ENCODE assay signal across 1 cellular context in the genomic region with DNA sequence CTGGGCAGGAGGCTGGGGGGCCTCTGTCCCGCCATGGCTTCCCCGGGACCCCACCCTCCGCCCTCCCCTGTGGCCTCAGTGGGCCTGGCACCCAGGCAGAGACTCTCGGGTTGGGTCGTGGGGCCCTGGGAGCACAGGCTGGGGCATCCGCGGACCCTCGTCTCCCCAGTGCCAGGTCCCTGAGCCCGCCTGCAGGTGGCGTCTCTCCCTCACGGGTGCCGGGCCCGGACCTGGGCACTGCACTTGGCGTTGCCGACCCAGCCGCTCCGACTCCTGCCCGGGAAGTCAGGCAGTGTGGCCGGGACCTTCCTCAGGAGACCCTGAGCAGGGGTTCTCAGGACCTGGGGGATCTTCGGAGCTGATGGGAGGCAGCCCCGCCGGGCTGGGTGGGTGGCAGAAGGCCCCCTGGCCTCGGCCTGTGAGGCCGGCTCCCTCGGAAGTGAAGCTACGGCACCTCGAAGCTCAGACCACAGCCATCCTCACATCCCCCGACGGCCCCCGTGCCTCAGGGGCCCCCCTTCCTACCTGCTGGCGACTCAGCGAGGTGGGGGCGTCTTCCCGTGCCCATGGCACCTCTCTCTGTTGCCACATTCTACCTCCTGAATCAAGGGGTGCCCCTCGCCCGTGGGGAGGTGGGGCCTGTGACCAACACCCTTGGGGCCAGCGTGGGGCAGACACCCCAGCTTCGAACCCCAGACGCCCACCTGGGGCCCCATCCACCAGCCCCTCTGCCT.
A peak's percentile ranks its signal among the peaks of the same experiment; 100 is the strongest.
TF ChIP-seq lines count a peak whose summit lies in the region.

No MANE protein-coding gene starts in this region.

TF ChIP-seq in GM12878, 131 proteins besides CTCF, POLR2A, EP300 and RAD21 (continues in another document):
- TF ChIP-seq LARP7 (IDR thresholded peaks at IDR 0.05) (0 out of 2 replicates have a peak, but pooled peaks have one; percentile 47), NFIC (IDR thresholded peaks at IDR 0.05; ENCODE audit: low read depth, low read length) (no peak), STAT1 (conservative IDR thresholded peaks at IDR 0.05) (no peak), JUNB (IDR thresholded peaks at IDR 0.05) (no peak), SRF (IDR thresholded peaks at IDR 0.05; ENCODE audit: low read depth in 2 of 2, low read length in 2 of 2) (no peak), SIN3A (IDR thresholded peaks at IDR 0.05; ENCODE audit: low read depth, low read length) (no peak), MTA3 (IDR thresholded peaks at IDR 0.05; ENCODE audit: borderline replicate concordance, low read length) (no peak), SIX5 (IDR thresholded peaks at IDR 0.05; ENCODE audit: low read depth, low read length, severe bottlenecking) (no peak), IKZF2 (IDR thresholded peaks at IDR 0.05) (no peak), GABPA (IDR thresholded peaks at IDR 0.05; ENCODE audit: low read depth) (no peak), SUZ12 (IDR thresholded peaks at IDR 0.05; ENCODE audit: unreplicated experiment) (no peak), RELB (IDR thresholded peaks at IDR 0.05; ENCODE audit: low read depth) (no peak), ATF2 (IDR thresholded peaks at IDR 0.05; ENCODE audit: low read length) (no peak), MTA2 (IDR thresholded peaks at IDR 0.05; ENCODE audit: low read depth) (no peak), ZNF217 (IDR thresholded peaks at IDR 0.05) (no peak), IRF3 (IDR thresholded peaks at IDR 0.05) (0 out of 2 replicates have a peak, but pooled peaks have one; percentile 24), EGR1 (IDR thresholded peaks at IDR 0.05; ENCODE audit: borderline replicate concordance in 1 of 2, low read depth in 2 of 2, low read length in 2 of 2) (0 out of 3 replicates have a peak, but pooled peaks of 1 of the 2 experiments have one; percentile 24), STAT3 (IDR thresholded peaks at IDR 0.05; ENCODE audit: low read depth, low read length) (no peak), NR2F1 (conservative IDR thresholded peaks at IDR 0.05) (peak; percentile 30; the same call in 1 of the 2 replicates), SMAD5 (IDR thresholded peaks at IDR 0.05; ENCODE audit: low read depth) (no peak), JUND (IDR thresholded peaks at IDR 0.05; ENCODE audit: low read depth, low read length) (no peak), SMC3 (IDR thresholded peaks at IDR 0.05; ENCODE audit: borderline replicate concordance, low read length) (peak; percentile 98), SPI1 (IDR thresholded peaks at IDR 0.05; ENCODE audit: borderline replicate concordance, insufficient read depth, low read depth, low read length) (no peak)
- TF ChIP-seq, protein P1, sequence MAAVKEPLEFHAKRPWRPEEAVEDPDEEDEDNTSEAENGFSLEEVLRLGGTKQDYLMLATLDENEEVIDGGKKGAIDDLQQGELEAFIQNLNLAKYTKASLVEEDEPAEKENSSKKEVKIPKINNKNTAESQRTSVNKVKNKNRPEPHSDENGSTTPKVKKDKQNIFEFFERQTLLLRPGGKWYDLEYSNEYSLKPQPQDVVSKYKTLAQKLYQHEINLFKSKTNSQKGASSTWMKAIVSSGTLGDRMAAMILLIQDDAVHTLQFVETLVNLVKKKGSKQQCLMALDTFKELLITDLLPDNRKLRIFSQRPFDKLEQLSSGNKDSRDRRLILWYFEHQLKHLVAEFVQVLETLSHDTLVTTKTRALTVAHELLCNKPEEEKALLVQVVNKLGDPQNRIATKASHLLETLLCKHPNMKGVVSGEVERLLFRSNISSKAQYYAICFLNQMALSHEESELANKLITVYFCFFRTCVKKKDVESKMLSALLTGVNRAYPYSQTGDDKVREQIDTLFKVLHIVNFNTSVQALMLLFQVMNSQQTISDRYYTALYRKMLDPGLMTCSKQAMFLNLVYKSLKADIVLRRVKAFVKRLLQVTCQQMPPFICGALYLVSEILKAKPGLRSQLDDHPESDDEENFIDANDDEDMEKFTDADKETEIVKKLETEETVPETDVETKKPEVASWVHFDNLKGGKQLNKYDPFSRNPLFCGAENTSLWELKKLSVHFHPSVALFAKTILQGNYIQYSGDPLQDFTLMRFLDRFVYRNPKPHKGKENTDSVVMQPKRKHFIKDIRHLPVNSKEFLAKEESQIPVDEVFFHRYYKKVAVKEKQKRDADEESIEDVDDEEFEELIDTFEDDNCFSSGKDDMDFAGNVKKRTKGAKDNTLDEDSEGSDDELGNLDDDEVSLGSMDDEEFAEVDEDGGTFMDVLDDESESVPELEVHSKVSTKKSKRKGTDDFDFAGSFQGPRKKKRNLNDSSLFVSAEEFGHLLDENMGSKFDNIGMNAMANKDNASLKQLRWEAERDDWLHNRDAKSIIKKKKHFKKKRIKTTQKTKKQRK (IDR thresholded peaks at IDR 0.05; ENCODE audit: low read depth, low read length) = no peak
- TF ChIP-seq, protein P2, sequence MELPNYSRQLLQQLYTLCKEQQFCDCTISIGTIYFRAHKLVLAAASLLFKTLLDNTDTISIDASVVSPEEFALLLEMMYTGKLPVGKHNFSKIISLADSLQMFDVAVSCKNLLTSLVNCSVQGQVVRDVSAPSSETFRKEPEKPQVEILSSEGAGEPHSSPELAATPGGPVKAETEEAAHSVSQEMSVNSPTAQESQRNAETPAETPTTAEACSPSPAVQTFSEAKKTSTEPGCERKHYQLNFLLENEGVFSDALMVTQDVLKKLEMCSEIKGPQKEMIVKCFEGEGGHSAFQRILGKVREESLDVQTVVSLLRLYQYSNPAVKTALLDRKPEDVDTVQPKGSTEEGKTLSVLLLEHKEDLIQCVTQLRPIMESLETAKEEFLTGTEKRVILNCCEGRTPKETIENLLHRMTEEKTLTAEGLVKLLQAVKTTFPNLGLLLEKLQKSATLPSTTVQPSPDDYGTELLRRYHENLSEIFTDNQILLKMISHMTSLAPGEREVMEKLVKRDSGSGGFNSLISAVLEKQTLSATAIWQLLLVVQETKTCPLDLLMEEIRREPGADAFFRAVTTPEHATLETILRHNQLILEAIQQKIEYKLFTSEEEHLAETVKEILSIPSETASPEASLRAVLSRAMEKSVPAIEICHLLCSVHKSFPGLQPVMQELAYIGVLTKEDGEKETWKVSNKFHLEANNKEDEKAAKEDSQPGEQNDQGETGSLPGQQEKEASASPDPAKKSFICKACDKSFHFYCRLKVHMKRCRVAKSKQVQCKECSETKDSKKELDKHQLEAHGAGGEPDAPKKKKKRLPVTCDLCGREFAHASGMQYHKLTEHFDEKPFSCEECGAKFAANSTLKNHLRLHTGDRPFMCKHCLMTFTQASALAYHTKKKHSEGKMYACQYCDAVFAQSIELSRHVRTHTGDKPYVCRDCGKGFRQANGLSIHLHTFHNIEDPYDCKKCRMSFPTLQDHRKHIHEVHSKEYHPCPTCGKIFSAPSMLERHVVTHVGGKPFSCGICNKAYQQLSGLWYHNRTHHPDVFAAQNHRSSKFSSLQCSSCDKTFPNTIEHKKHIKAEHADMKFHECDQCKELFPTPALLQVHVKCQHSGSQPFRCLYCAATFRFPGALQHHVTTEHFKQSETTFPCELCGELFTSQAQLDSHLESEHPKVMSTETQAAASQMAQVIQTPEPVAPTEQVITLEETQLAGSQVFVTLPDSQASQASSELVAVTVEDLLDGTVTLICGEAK (IDR thresholded peaks at IDR 0.05; ENCODE audit: borderline replicate concordance) = no peak
- TF ChIP-seq, protein P3, sequence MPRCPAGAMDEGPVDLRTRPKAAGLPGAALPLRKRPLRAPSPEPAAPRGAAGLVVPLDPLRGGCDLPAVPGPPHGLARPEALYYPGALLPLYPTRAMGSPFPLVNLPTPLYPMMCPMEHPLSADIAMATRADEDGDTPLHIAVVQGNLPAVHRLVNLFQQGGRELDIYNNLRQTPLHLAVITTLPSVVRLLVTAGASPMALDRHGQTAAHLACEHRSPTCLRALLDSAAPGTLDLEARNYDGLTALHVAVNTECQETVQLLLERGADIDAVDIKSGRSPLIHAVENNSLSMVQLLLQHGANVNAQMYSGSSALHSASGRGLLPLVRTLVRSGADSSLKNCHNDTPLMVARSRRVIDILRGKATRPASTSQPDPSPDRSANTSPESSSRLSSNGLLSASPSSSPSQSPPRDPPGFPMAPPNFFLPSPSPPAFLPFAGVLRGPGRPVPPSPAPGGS (IDR thresholded peaks at IDR 0.05; ENCODE audit: borderline replicate concordance, insufficient read depth, low read depth, low read length, poor library complexity, severe bottlenecking) = no peak
- TF ChIP-seq, protein P4, sequence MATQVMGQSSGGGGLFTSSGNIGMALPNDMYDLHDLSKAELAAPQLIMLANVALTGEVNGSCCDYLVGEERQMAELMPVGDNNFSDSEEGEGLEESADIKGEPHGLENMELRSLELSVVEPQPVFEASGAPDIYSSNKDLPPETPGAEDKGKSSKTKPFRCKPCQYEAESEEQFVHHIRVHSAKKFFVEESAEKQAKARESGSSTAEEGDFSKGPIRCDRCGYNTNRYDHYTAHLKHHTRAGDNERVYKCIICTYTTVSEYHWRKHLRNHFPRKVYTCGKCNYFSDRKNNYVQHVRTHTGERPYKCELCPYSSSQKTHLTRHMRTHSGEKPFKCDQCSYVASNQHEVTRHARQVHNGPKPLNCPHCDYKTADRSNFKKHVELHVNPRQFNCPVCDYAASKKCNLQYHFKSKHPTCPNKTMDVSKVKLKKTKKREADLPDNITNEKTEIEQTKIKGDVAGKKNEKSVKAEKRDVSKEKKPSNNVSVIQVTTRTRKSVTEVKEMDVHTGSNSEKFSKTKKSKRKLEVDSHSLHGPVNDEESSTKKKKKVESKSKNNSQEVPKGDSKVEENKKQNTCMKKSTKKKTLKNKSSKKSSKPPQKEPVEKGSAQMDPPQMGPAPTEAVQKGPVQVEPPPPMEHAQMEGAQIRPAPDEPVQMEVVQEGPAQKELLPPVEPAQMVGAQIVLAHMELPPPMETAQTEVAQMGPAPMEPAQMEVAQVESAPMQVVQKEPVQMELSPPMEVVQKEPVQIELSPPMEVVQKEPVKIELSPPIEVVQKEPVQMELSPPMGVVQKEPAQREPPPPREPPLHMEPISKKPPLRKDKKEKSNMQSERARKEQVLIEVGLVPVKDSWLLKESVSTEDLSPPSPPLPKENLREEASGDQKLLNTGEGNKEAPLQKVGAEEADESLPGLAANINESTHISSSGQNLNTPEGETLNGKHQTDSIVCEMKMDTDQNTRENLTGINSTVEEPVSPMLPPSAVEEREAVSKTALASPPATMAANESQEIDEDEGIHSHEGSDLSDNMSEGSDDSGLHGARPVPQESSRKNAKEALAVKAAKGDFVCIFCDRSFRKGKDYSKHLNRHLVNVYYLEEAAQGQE (IDR thresholded peaks at IDR 0.05; ENCODE audit: low read depth, low read length) = no peak
- TF ChIP-seq, protein P5, sequence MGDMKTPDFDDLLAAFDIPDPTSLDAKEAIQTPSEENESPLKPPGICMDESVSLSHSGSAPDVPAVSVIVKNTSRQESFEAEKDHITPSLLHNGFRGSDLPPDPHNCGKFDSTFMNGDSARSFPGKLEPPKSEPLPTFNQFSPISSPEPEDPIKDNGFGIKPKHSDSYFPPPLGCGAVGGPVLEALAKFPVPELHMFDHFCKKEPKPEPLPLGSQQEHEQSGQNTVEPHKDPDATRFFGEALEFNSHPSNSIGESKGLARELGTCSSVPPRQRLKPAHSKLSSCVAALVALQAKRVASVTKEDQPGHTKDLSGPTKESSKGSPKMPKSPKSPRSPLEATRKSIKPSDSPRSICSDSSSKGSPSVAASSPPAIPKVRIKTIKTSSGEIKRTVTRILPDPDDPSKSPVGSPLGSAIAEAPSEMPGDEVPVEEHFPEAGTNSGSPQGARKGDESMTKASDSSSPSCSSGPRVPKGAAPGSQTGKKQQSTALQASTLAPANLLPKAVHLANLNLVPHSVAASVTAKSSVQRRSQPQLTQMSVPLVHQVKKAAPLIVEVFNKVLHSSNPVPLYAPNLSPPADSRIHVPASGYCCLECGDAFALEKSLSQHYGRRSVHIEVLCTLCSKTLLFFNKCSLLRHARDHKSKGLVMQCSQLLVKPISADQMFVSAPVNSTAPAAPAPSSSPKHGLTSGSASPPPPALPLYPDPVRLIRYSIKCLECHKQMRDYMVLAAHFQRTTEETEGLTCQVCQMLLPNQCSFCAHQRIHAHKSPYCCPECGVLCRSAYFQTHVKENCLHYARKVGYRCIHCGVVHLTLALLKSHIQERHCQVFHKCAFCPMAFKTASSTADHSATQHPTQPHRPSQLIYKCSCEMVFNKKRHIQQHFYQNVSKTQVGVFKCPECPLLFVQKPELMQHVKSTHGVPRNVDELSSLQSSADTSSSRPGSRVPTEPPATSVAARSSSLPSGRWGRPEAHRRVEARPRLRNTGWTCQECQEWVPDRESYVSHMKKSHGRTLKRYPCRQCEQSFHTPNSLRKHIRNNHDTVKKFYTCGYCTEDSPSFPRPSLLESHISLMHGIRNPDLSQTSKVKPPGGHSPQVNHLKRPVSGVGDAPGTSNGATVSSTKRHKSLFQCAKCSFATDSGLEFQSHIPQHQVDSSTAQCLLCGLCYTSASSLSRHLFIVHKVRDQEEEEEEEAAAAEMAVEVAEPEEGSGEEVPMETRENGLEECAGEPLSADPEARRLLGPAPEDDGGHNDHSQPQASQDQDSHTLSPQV (IDR thresholded peaks at IDR 0.05) = no peak
- TF ChIP-seq, protein P6, sequence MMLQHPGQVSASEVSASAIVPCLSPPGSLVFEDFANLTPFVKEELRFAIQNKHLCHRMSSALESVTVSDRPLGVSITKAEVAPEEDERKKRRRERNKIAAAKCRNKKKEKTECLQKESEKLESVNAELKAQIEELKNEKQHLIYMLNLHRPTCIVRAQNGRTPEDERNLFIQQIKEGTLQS (IDR thresholded peaks at IDR 0.05; ENCODE audit: borderline replicate concordance, extremely low read depth, low read depth, low read length) = no peak
